25 cellular contexts compared by ENCODE assay signal in genomic region chr12:129701536-129702165, GRCh38.
DNase-seq lines count a peak whose midpoint lies in the region; ATAC-seq and TF ChIP-seq lines count a peak whose summit lies in the region.
"Had no signal": no experiment of that assay in that cellular context is flagged by ENCODE, and none has a peak within 500 bp of the region (broad histone marks: within the 10 kb centered on the region; RNA-seq: fewer than 3 reads in every experiment).

No MANE protein-coding gene starts in this region.

- DNase-seq in NCI-H1105 (lab: John Stamatoyannopoulos, UW): peak; percentile 4
- DNase-seq in NCI-H1105 treated with DMSO at 0.1 percent for 48 hours (lab: John Stamatoyannopoulos, UW): no peak
- peak; percentile 60 for DNase-seq in choroid plexus epithelial cell (ENCODE audit: low read depth)
- peak; percentile 2 for DNase-seq in fibroblast of villous mesenchyme (ENCODE audit: low read depth)
- peak; percentile 85 for DNase-seq in smooth muscle cell of the brain vasculature (ENCODE audit: low read depth, low spot score)
- DNase-seq in activated CD4-positive, CD25-positive, alpha-beta regulatory T cell (lab: John Stamatoyannopoulos, UW): no peak
- no peak for DNase-seq in suprapubic skin (ENCODE audit: low spot score in 2 of 2)
- DNase-seq: AML-193; C1 segment of cervical spinal cord; CD8-positive, alpha-beta T cell; EL; GF-D8; H7; KBM-7; NCI-H1092; NCI-H146; NCI-H2029; NCI-H226; NCI-H510A treated with DMSO at 0.1 percent for 48 hours; NCI-H82; OCI-M1 had no signal

- no peaks in the 10 kb centered on the region for H3K4me1 ChIP-seq in suprapubic skin
- H3K4me1 ChIP-seq: SJSA1 had no signal

- H3K9me3 ChIP-seq in suprapubic skin: peaks cover 15% of the 10 kb centered on the region
- H3K9me3 ChIP-seq: SJSA1 had no signal

- no peaks in the 10 kb centered on the region for H3K27me3 ChIP-seq in suprapubic skin
- H3K27me3 ChIP-seq: SJSA1 had no signal

- no peak for ATAC-seq in GM21786 (IDR thresholded peaks at IDR 0.05; ENCODE audit: unreplicated experiment)
- ATAC-seq: CD8-positive, alpha-beta T cell had no signal

- H3K36me3 ChIP-seq in suprapubic skin: no peaks in the 10 kb centered on the region
- H3K36me3 ChIP-seq: SJSA1 had no signal

- H3K27ac ChIP-seq in suprapubic skin: no peak overlapping the region
- H3K27ac ChIP-seq: 22Rv1, HL-60, SJSA1 had no signal

- H3K4me3 ChIP-seq in choroid plexus epithelial cell (ENCODE audit: low read depth, low read length) (no peak overlapping the region), fibroblast of villous mesenchyme (ENCODE audit: low read depth, low read length) (no peak overlapping the region), suprapubic skin (no peak overlapping the region)
- H3K4me3 ChIP-seq: SJSA1 had no signal

- no peak for TF ChIP-seq EP300 in suprapubic skin (IDR thresholded peaks at IDR 0.05)

- TF ChIP-seq CTCF in choroid plexus epithelial cell (conservative IDR thresholded peaks at IDR 0.05; ENCODE audit: low read depth, low read length): no peak
- TF ChIP-seq CTCF in fibroblast of villous mesenchyme (IDR thresholded peaks at IDR 0.05; ENCODE audit: insufficient read depth, low read depth, low read length): no peak
- TF ChIP-seq CTCF in suprapubic skin (IDR thresholded peaks at IDR 0.05): no peak

- no peak for TF ChIP-seq POLR2A in suprapubic skin (IDR thresholded peaks at IDR 0.05)

- WGBS in suprapubic skin: 62% methylated on average over 15 of the region's 16 CpGs

Comparison
In these comparisons a context has a peak if more than half of its experiments do, and no peak if none do; other contexts are left out.
1. DNase-seq: peak in NCI-H1105 (single experiment), choroid plexus epithelial cell (single experiment), fibroblast of villous mesenchyme (single experiment) and smooth muscle cell of the brain vasculature (single experiment); none in NCI-H1105 treated with DMSO at 0.1 percent for 48 hours (single experiment), activated CD4-positive, CD25-positive, alpha-beta regulatory T cell (0 of 4) and suprapubic skin (0 of 2).